In the genomic region with DNA sequence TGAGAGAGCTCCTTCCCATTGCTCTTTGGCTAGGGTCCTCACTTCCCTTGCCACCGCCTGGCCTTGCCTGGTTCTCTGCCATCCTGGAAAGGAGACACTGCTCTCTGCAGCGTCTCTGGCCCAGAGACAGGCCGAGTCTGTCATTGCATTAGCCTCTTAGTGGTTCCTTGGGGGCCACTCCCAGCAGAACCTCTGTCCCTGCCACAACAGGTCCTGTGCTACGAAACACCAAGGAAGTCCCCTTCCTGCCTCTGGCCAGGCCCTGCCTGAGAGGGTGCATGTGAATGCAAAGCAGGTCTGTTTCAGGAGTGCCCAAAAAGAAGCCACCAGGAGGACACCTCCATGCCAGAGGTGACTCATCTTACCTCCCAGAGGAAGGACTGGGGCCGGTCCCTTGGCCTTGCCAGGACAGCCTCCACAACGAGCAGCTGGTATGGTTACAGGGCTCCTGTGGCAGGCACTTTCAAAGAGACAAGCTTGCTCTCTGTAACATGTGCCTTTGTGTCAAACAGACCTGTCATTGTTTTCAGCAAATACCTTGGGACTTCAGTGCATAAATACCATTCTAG, we compare ENCODE assay signal across 8 cellular contexts. TPM values are rescaled to one million over a fixed set of nuclear protein-coding genes. Genes with fewer than 3 reads are reported as not detected.
DNase-seq lines count a peak whose midpoint lies in the region; ATAC-seq and TF ChIP-seq lines count a peak whose summit lies in the region.

No MANE protein-coding gene starts in this region.

- H3K27me3 ChIP-seq in SK-N-SH (ENCODE audit: insufficient read depth), result no peaks in the 10 kb centered on the region

- H2AFZ ChIP-seq in SK-N-SH (ENCODE audit: low read depth), result no peak overlapping the region

- peak overlapping the region; percentile 36 for H3K27ac Mint-ChIP-seq in glutamatergic neuron (ENCODE audit: unreplicated experiment)

- H3K4me3 ChIP-seq in SK-N-SH (ENCODE audit: low read depth in 2 of 2, low read length in 1 of 2), result no peak overlapping the region

- H3K79me2 ChIP-seq in SK-N-SH (ENCODE audit: insufficient read depth), result no peaks in the 10 kb centered on the region

- TF ChIP-seq RAD21 in SK-N-SH (IDR thresholded peaks at IDR 0.05; ENCODE audit: low read length), result no peak

- peaks cover 9% of the 10 kb centered on the region for H3K4me1 Mint-ChIP-seq in glutamatergic neuron (ENCODE audit: low read depth, unreplicated experiment)

- H3K9me3 Mint-ChIP-seq in glutamatergic neuron (ENCODE audit: unreplicated experiment), result peaks cover 7% of the 10 kb centered on the region

- POLR2A ChIA-PET in SK-N-SH (lab: Yijun Ruan, JAX), result no interaction called here

- TF ChIP-seq CTCF in SK-N-SH (IDR thresholded peaks at IDR 0.05), result no peak
- TF ChIP-seq CTCF in glutamatergic neuron (IDR thresholded peaks at IDR 0.05; ENCODE audit: partially characterized antibody, unreplicated experiment), result no peak
- no peak for TF ChIP-seq CTCF in omental fat pad (IDR thresholded peaks at IDR 0.05)

- DNase-seq in C1 segment of cervical spinal cord (lab: John Stamatoyannopoulos, UW) (peak in 8 of 14 donors; percentile 15 to 73 (median 36)), SK-N-SH (peak; percentile 47), glutamatergic neuron (no peak), omental fat pad (ENCODE audit: low spot score) (no peak), NCI-H1105 (lab: John Stamatoyannopoulos, UW) (no peak)

- no peak overlapping the region for H3K4me3 Mint-ChIP-seq in glutamatergic neuron (ENCODE audit: unreplicated experiment)

- H3K36me3 Mint-ChIP-seq in glutamatergic neuron (ENCODE audit: unreplicated experiment), result peaks cover 24% of the 10 kb centered on the region

- H3F3A ChIP-seq in SK-N-SH (replicated peaks; ENCODE audit: insufficient read depth), result no peaks in the 10 kb centered on the region

- TF ChIP-seq EP300 in SK-N-SH (IDR thresholded peaks at IDR 0.05; ENCODE audit: borderline replicate concordance in 1 of 2, low read depth in 1 of 2, low read length in 1 of 2), result no peak

- CTCF ChIA-PET in SK-N-SH (lab: Yijun Ruan, JAX), result interaction anchor here (1.4 kb wide), 1 partner anchor 34 kb away, joined by 3 read pairs; no protein-coding TSS in a partner anchor

- peak; percentile 68 for ATAC-seq in GM18907 (IDR thresholded peaks at IDR 0.05; ENCODE audit: unreplicated experiment)
- peak; percentile 42 for ATAC-seq in HG03064 (IDR thresholded peaks at IDR 0.05; ENCODE audit: low read depth, unreplicated experiment)
- no peak for ATAC-seq in omental fat pad (ENCODE audit: low FRiP score)

- 59% methylated on average over 6 of the region's 6 CpGs for WGBS in SK-N-SH (ENCODE audit: low lambda C conversion rate)

- H3K36me3 ChIP-seq in SK-N-SH (replicated peaks in 1 of 2; ENCODE audit: control insufficient read depth in 1 of 2, insufficient read depth in 2 of 2, low read length in 1 of 2), result peaks cover 13 to 15% of the 10 kb centered on the region in 2 experiments

- H3K4me2 ChIP-seq in SK-N-SH, result no peak overlapping the region

- peaks cover 0 to 20% of the 10 kb centered on the region in 2 experiments; a peak in 1 of 4 replicates for H3K4me1 ChIP-seq in SK-N-SH (ENCODE audit: control insufficient read depth in 1 of 2, insufficient read depth in 2 of 2, low read depth in 1 of 2, low read length in 1 of 2)

- H3K9me3 ChIP-seq in SK-N-SH, result no peaks in the 10 kb centered on the region

- H3K9ac ChIP-seq in SK-N-SH, result no peak overlapping the region

- H3K9me2 ChIP-seq in SK-N-SH, result no peaks in the 10 kb centered on the region

- H4K20me1 ChIP-seq in SK-N-SH (ENCODE audit: insufficient read depth), result no peaks in the 10 kb centered on the region

- H3K27ac ChIP-seq in SK-N-SH (ENCODE audit: low read depth in 2 of 2, low read length in 1 of 2) (peak overlapping the region in 1 of 2 experiments; percentile 53; a peak in 2 of 4 replicates), temporal lobe (ENCODE audit: low read depth, low read length) (peak overlapping the region; percentile 25)

- H3K27me3 Mint-ChIP-seq in glutamatergic neuron (ENCODE audit: unreplicated experiment), result peaks cover 2% of the 10 kb centered on the region

TF ChIP-seq in SK-N-SH, 30 proteins besides CTCF, POLR2A, EP300 and RAD21:
- TF ChIP-seq MXI1 (IDR thresholded peaks at IDR 0.05; ENCODE audit: low read depth, low read length) (peak; percentile 94), GATA2 (CRISPR knock-in tag; IDR thresholded peaks at IDR 0.05) (no peak), SMC3 (IDR thresholded peaks at IDR 0.05; ENCODE audit: low read depth, low read length) (no peak), GABPA (IDR thresholded peaks at IDR 0.05; ENCODE audit: low read depth) (no peak), RXRA (IDR thresholded peaks at IDR 0.05; ENCODE audit: borderline replicate concordance, low read depth) (no peak), FOSL2 (IDR thresholded peaks at IDR 0.05; ENCODE audit: borderline replicate concordance, low read depth) (peak; percentile 26; the same call in 1 of the 2 replicates), JUND (IDR thresholded peaks at IDR 0.05) (peak; percentile 15; the same call in 1 of the 2 replicates), TCF12 (IDR thresholded peaks at IDR 0.05) (peak; percentile 73)

RNA-seq across cellular contexts. Expression of a gene that starts 59.6 kb away (rescaled TPM):
- 34.8 and 42.2 TPM in 2 replicates for polyA plus RNA-seq in SK-N-SH (2012; rRNA removed)
- 31.4 and 37.4 TPM in 2 replicates for polyA plus RNA-seq in SK-N-SH (2012; cell fraction: cytosol; rRNA removed)
- 32.8 and 44.7 TPM in 2 replicates for polyA plus RNA-seq in SK-N-SH (2012; cell fraction: nucleus; rRNA removed)
- total RNA-seq in glutamatergic neuron (ENCODE audit: unreplicated experiment), result 60.3 TPM
- 41.1 TPM for total RNA-seq in temporal lobe
- total RNA-seq in omental fat pad, result 10 to 100 TPM; 48.3 to 88.3 (median 61.1) TPM

Comparison
In these comparisons a context has a peak if more than half of its experiments do, and no peak if none do; other contexts are left out.
1. DNase-seq: peak in C1 segment of cervical spinal cord (8 of 14) and SK-N-SH (single experiment); none in glutamatergic neuron (single experiment), omental fat pad (single experiment) and NCI-H1105 (single experiment).